18 cellular contexts compared by ENCODE assay signal in genomic region chr22:48496226-48496845, GRCh38.
"Had no signal": no experiment of that assay in that cellular context is flagged by ENCODE, and none has a peak within 500 bp of the region (broad histone marks: within the 10 kb centered on the region; RNA-seq: fewer than 3 reads in every experiment).

No MANE protein-coding gene starts in this region.

- H3K27ac ChIP-seq: esophagus squamous epithelium, thoracic aorta had no signal

- H3K36me3 ChIP-seq: esophagus squamous epithelium, thoracic aorta had no signal

- ATAC-seq: activated CD8-positive, alpha-beta T cell treated with anti-CD3 and anti-CD28 coated beads for 36 hours; activated T-cell treated with anti-CD3 and anti-CD28 coated beads, Interleukin-2, amount 50 U/mL, for 4 hours; naive thymus-derived CD4-positive, alpha-beta T cell; sciatic nerve had no signal

- H3K9me3 ChIP-seq: esophagus squamous epithelium, thoracic aorta had no signal

- H3K4me3 ChIP-seq: esophagus squamous epithelium, lung, thoracic aorta had no signal

- DNase-seq: activated B cell treated with CpG ODN at 0.5 μM for 24 hours; activated CD4-positive, alpha-beta T cell treated with anti-CD3 and anti-CD28 coated beads for 48 hours; activated CD8-positive, alpha-beta T cell treated with anti-CD3 and anti-CD28 coated beads for 36 hours; activated effector memory CD4-positive, alpha-beta T cell treated with anti-CD3 and anti-CD28 coated beads, Interleukin-2, amount 50 U/mL, for 16 hours; activated T-cell treated with anti-CD3 and anti-CD28 coated beads, Interleukin-2, amount 50 U/mL, for 4 hours; amniotic stem cell; cortex of kidney; effector CD8-positive, alpha-beta T cell; esophagus squamous epithelium; foreskin fibroblast; kidney glomerular epithelial cell; nucleus accumbens; stimulated activated CD4-positive, alpha-beta T cell treated with anti-CD3 and anti-CD28 coated beads, Interleukin-1b, Interleukin-23, amount 100 ng/mL, for 48 hours; SW 1271 had no signal

- H3K4me1 ChIP-seq: esophagus squamous epithelium had no signal
